ENCODE assay signal across 17 cellular contexts in the genomic region with DNA sequence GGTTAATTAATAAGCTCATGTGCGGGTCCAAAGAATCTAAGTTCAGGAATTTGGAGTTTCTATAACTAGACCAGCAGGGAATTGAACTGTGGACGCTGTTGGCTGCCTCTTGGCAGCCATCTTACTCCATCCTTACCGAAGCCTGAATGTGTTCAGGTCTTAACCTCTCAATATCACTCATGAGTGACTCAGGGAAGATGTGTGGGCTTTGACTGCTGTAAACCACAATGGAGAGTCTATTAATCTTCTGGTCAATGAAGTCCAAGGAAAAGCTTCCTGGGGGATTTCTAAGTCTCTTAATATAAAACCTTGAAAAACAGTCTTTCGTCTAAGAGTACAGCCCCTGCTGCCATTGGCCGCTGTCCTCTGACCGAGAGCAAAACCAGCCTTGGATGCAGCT. TPM values are rescaled to one million over a fixed set of nuclear protein-coding genes. Genes with fewer than 3 reads are reported as not detected.
DNase-seq lines count a peak whose midpoint lies in the region; ATAC-seq and TF ChIP-seq lines count a peak whose summit lies in the region.
"Had no signal": no experiment of that assay in that cellular context is flagged by ENCODE, and none has a peak within 500 bp of the region (broad histone marks: within the 10 kb centered on the region; RNA-seq: fewer than 3 reads in every experiment).

No MANE protein-coding gene starts in this region.

- no peak overlapping the region for H2AFZ ChIP-seq in smooth muscle cell (ENCODE audit: low read depth)

- H3K27me3 ChIP-seq in smooth muscle cell (ENCODE audit: low read depth) (no peaks in the 10 kb centered on the region), sigmoid colon (no peaks in the 10 kb centered on the region)
- H3K27me3 ChIP-seq: BLaER1 had no signal

- H3K27ac ChIP-seq in smooth muscle cell (ENCODE audit: low read depth) (no peak overlapping the region), sigmoid colon (no peak overlapping the region)
- H3K27ac ChIP-seq: 22Rv1, BLaER1 had no signal

- H3F3A ChIP-seq in smooth muscle cell (ENCODE audit: low read depth) = no peaks in the 10 kb centered on the region

- H3K9me3 ChIP-seq in mucosa of descending colon = peaks cover 17% of the 10 kb centered on the region
- H3K9me3 ChIP-seq in smooth muscle cell (replicated peaks; ENCODE audit: low read depth) = peaks cover 10% of the 10 kb centered on the region
- H3K9me3 ChIP-seq in sigmoid colon = peaks cover 8 to 24% (median 13%) of the 10 kb centered on the region in 4 donors
- H3K9me3 ChIP-seq: Caco-2 had no signal

- no peaks in the 10 kb centered on the region for H4K20me1 ChIP-seq in smooth muscle cell (ENCODE audit: low read depth)
- H4K20me1 ChIP-seq: BLaER1 had no signal

- H3K9ac ChIP-seq in smooth muscle cell (ENCODE audit: low read depth) = no peak overlapping the region
- H3K9ac ChIP-seq: BLaER1 had no signal

- H3K36me3 ChIP-seq in mucosa of descending colon (ENCODE audit: low read depth) (no peaks in the 10 kb centered on the region), smooth muscle cell (ENCODE audit: low read depth) (no peaks in the 10 kb centered on the region), sigmoid colon (no peaks in the 10 kb centered on the region)
- H3K36me3 ChIP-seq: HAP-1 had no signal

- TF ChIP-seq EP300 in sigmoid colon (IDR thresholded peaks at IDR 0.05) = no peak

- H3K4me3 ChIP-seq in astrocyte of the spinal cord (ENCODE audit: low read depth, low read length) = no peak overlapping the region
- no peak overlapping the region for H3K4me3 ChIP-seq in mucosa of descending colon
- no peak overlapping the region for H3K4me3 ChIP-seq in smooth muscle cell
- no peak overlapping the region for H3K4me3 ChIP-seq in sigmoid colon
- H3K4me3 ChIP-seq: BLaER1, HAP-1 had no signal

- TF ChIP-seq POLR2A in sigmoid colon (IDR thresholded peaks at IDR 0.05) = no peak

- no peak overlapping the region for H3K4me2 ChIP-seq in smooth muscle cell
- H3K4me2 ChIP-seq: BLaER1 had no signal

- in situ Hi-C loops in astrocyte of the spinal cord (cut with HindIII; ENCODE audit: low sequenced_read_pairs) = no loop called here

- intact Hi-C loops in mucosa of descending colon (cut with DNase I, micrococcal nuclease) (no loop called here), sigmoid colon (cut with DNase I) (no loop called here)

- H3K79me2 ChIP-seq in smooth muscle cell (ENCODE audit: low read depth) = no peaks in the 10 kb centered on the region

- H3K4me1 ChIP-seq in mucosa of descending colon (ENCODE audit: low read depth) (no peaks in the 10 kb centered on the region), smooth muscle cell (ENCODE audit: low read depth) (no peaks in the 10 kb centered on the region), sigmoid colon (no peaks in the 10 kb centered on the region)
- H3K4me1 ChIP-seq: BLaER1, HAP-1 had no signal

- DNase-seq in A172 (ENCODE audit: low spot score) (peak; percentile 15), LHCN-M2 (ENCODE audit: low read depth) (peak; percentile 26), astrocyte of the spinal cord (ENCODE audit: low read depth, low spot score) (peak; percentile 49), kidney glomerular epithelial cell (lab: John Stamatoyannopoulos, UW) (peak; percentile 55), mucosa of descending colon (no peak), smooth muscle cell (lab: John Stamatoyannopoulos, UW; ENCODE audit: unreplicated experiment) (no peak), sigmoid colon (no peak)
- no peak for DNase-seq in stimulated activated CD4-positive, alpha-beta T cell treated with anti-CD3 and anti-CD28 coated beads, Interleukin-2, amount 100 ng/mL, for 24 hours
- DNase-seq: AML-193; Caco-2; CD8-positive, alpha-beta memory T cell; DMS53; GOT3 had no signal

- TF ChIP-seq CTCF in astrocyte of the spinal cord (IDR thresholded peaks at IDR 0.05; ENCODE audit: low read depth, low read length) (no peak), mucosa of descending colon (IDR thresholded peaks at IDR 0.05) (no peak), smooth muscle cell (IDR thresholded peaks at IDR 0.05; ENCODE audit: borderline replicate concordance, insufficient read depth, poor library complexity, severe bottlenecking) (no peak), sigmoid colon (IDR thresholded peaks at IDR 0.05) (no peak)

- ATAC-seq in mucosa of descending colon = no peak
- ATAC-seq: HepG2 had no signal

- 94% methylated on average over 6 of the region's 6 CpGs for WGBS in smooth muscle cell (ENCODE audit: low lambda C conversion rate)
- WGBS in sigmoid colon, 2 donors = 95% methylated on average over 6 of the region's 6 CpGs

RNA-seq across cellular contexts. Expression of gene OXTR, which starts 46.7 kb away (rescaled TPM):
- total RNA-seq in A172 (2014; rRNA removed; shearing (Covaris generic)) = 115 and 124 TPM in 2 replicates
- total RNA-seq in LHCN-M2 (2014; rRNA removed) (17.7 and 18.2 TPM in 2 replicates), mucosa of descending colon (under 1 TPM; 0.19 to 0.70 (median 0.52) TPM), smooth muscle cell (1.1 and 2.0 TPM in 2 replicates), sigmoid colon (under 1 TPM; 0.16 to 0.55 (median 0.38) TPM)
- 51.4 TPM for polyA plus RNA-seq in LHCN-M2 (2012)
- polyA plus RNA-seq in smooth muscle cell (0.54 and 1.5 TPM in 2 replicates), sigmoid colon (under 1 TPM in 2 of 3 donors, not detected in 1; under 0.01 to 0.22 TPM)

Comparison
In these comparisons a context has a peak if more than half of its experiments do, and no peak if none do; other contexts are left out.
1. DNase-seq: peak in A172 (single experiment), LHCN-M2 (single experiment), astrocyte of the spinal cord (single experiment) and kidney glomerular epithelial cell (single experiment); none in mucosa of descending colon (0 of 3), stimulated activated CD4-positive, alpha-beta T cell treated with anti-CD3 and anti-CD28 coated beads, Interleukin-2, amount 100 ng/mL, for 24 hours (0 of 2), smooth muscle cell (single experiment) and sigmoid colon (single experiment).